28 cellular contexts compared by ENCODE assay signal in genomic region chr9:68433629-68434028, GRCh38.
"Had no signal": no experiment of that assay in that cellular context is flagged by ENCODE, and none has a peak within 500 bp of the region (broad histone marks: within the 10 kb centered on the region; RNA-seq: fewer than 3 reads in every experiment).

No MANE protein-coding gene starts in this region.

- H3K27me3 ChIP-seq: foreskin keratinocyte, heart right ventricle, thyroid gland had no signal

- H3K9ac ChIP-seq: neural progenitor cell, parathyroid adenoma had no signal

- DNase-seq: cerebellar nuclear complex; dorsolateral prefrontal cortex; effector CD8-positive, alpha-beta T cell; endodermal cell; foreskin keratinocyte; glutamatergic neuron; heart right ventricle; hypothalamus; immature natural killer cell; islet precursor cell; kidney glomerular epithelial cell; left ventricle myocardium superior; lower lobe of right lung; naive B cell; right cardiac atrium; stimulated activated CD4-positive, alpha-beta T cell treated with anti-CD3 and anti-CD28 coated beads, Interleukin-15, amount 100 ng/mL, for 24 hours; stimulated activated CD4-positive, alpha-beta T cell treated with anti-CD3 and anti-CD28 coated beads, Interleukin-2, amount 100 ng/mL, for 48 hours; stimulated activated naive B cell treated with anti-CD40 and anti-IgM and Interleukin-4, amounts not matched to agents 10 μg/mL and 1 μg/mL and 100 μg/mL, for 72 hours; stimulated activated naive CD8-positive, alpha-beta T cell treated with anti-CD3 and anti-CD28 coated beads, Interleukin-15, amount 100 ng/mL, for 72 hours; thyroid gland had no signal

- H3K4me3 ChIP-seq: dorsolateral prefrontal cortex, heart right ventricle, lower lobe of right lung, neural progenitor cell, skin epidermis, thyroid gland had no signal

- H3K4me1 Mint-ChIP-seq: endodermal cell; immature natural killer cell; naive B cell; stimulated activated naive B cell treated with anti-CD40 and anti-IgM and Interleukin-4, amounts not matched to agents 10 μg/mL and 1 μg/mL and 100 μg/mL, for 72 hours; stimulated activated naive CD8-positive, alpha-beta T cell treated with anti-CD3 and anti-CD28 coated beads, Interleukin-15, amount 100 ng/mL, for 72 hours had no signal

- ATAC-seq: esophagus mucosa; foreskin keratinocyte; heart right ventricle; left ventricle myocardium superior; lower lobe of right lung; natural killer cell treated with Interleukin-12 subunit alpha and Interleukin-12 subunit beta and Interleukin-15 and Interleukin-18, amount 100 ng/mL, for 72 hours; right cardiac atrium; stimulated activated naive B cell treated with anti-CD40 and anti-IgM and Interleukin-4, amounts not matched to agents 10 μg/mL and 1 μg/mL and 100 μg/mL, for 72 hours; stimulated activated naive CD8-positive, alpha-beta T cell treated with anti-CD3 and anti-CD28 coated beads, Interleukin-15, amount 100 ng/mL, for 72 hours had no signal

- H3K27me3 Mint-ChIP-seq: type B pancreatic cell had no signal

- H2AFZ ChIP-seq: neural progenitor cell, parathyroid adenoma had no signal

- H3K27ac Mint-ChIP-seq: endodermal cell; immature natural killer cell; naive B cell; natural killer cell treated with Interleukin-12 subunit alpha and Interleukin-12 subunit beta and Interleukin-15 and Interleukin-18, amount 100 ng/mL, for 72 hours; neural progenitor cell; progenitor cell of endocrine pancreas; stimulated activated naive B cell treated with anti-CD40 and anti-IgM and Interleukin-4, amounts not matched to agents 10 μg/mL and 1 μg/mL and 100 μg/mL, for 72 hours; stimulated activated naive CD8-positive, alpha-beta T cell treated with anti-CD3 and anti-CD28 coated beads, Interleukin-15, amount 100 ng/mL, for 72 hours; type B pancreatic cell had no signal

- H3K4me2 ChIP-seq: neural progenitor cell had no signal

- H3K9me3 ChIP-seq: heart right ventricle, lower lobe of right lung, thyroid gland had no signal

- H3K4me1 ChIP-seq: foreskin keratinocyte, lower lobe of right lung, neural progenitor cell, parathyroid adenoma, thyroid gland had no signal

- H3K4me3 Mint-ChIP-seq: endodermal cell; immature natural killer cell; naive B cell; natural killer cell treated with Interleukin-12 subunit alpha and Interleukin-12 subunit beta and Interleukin-15 and Interleukin-18, amount 100 ng/mL, for 72 hours; neural progenitor cell; stimulated activated naive B cell treated with anti-CD40 and anti-IgM and Interleukin-4, amounts not matched to agents 10 μg/mL and 1 μg/mL and 100 μg/mL, for 72 hours; stimulated activated naive CD8-positive, alpha-beta T cell treated with anti-CD3 and anti-CD28 coated beads, Interleukin-15, amount 100 ng/mL, for 72 hours; type B pancreatic cell had no signal

- H3K9me3 Mint-ChIP-seq: endodermal cell; naive B cell; natural killer cell treated with Interleukin-12 subunit alpha and Interleukin-12 subunit beta and Interleukin-15 and Interleukin-18, amount 100 ng/mL, for 72 hours; neural progenitor cell; stimulated activated naive B cell treated with anti-CD40 and anti-IgM and Interleukin-4, amounts not matched to agents 10 μg/mL and 1 μg/mL and 100 μg/mL, for 72 hours; stimulated activated naive CD8-positive, alpha-beta T cell treated with anti-CD3 and anti-CD28 coated beads, Interleukin-15, amount 100 ng/mL, for 72 hours; type B pancreatic cell had no signal

- H3K36me3 ChIP-seq: lower lobe of right lung, neural progenitor cell, thyroid gland had no signal

- H3K79me2 ChIP-seq: parathyroid adenoma had no signal

- H3K27ac ChIP-seq: dorsolateral prefrontal cortex, epithelial cell of prostate, foreskin keratinocyte, heart right ventricle, lower lobe of right lung, neural progenitor cell, parathyroid adenoma, skin epidermis, thyroid gland had no signal

- H3K36me3 Mint-ChIP-seq: immature natural killer cell; naive B cell; natural killer cell treated with Interleukin-12 subunit alpha and Interleukin-12 subunit beta and Interleukin-15 and Interleukin-18, amount 100 ng/mL, for 72 hours; neural progenitor cell; stimulated activated naive B cell treated with anti-CD40 and anti-IgM and Interleukin-4, amounts not matched to agents 10 μg/mL and 1 μg/mL and 100 μg/mL, for 72 hours; type B pancreatic cell had no signal
